ENCODE assay signal across 19 cellular contexts in the genomic region with DNA sequence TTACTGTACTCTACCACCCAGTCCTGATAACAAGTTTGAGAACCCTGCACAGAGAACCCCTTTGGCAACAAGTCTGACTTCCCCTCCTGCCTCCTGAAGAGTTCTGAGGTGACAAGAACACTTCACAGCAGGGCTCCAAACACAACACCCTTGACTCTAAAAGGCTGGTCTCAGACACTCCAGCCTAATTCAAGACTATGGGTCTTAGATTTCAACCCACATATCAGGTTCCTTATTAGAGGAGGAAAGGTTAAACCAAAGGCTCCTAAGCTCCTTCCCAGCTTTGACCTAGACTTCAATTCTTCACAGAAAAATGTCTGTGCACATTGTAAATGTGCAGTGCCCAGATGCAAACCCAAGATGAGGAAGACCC.
"Had no signal": no experiment of that assay in that cellular context is flagged by ENCODE, and none has a peak within 500 bp of the region (broad histone marks: within the 10 kb centered on the region; RNA-seq: fewer than 3 reads in every experiment).

No MANE protein-coding gene starts in this region.

- H3K9me3 Mint-ChIP-seq: activated CD4-positive, alpha-beta memory T cell treated with anti-CD3 and anti-CD28 coated beads for 36 hours; activated naive CD8-positive, alpha-beta T cell treated with anti-CD3 and anti-CD28 coated beads, Interleukin-2, amount 10 ng/mL, durations not matched to agents 7 days and 5 days; activated T-helper 1 cell treated with anti-CD3 and anti-CD28 coated beads, Interleukin-12 subunit alpha, Interleukin-12 subunit beta, Interleukin-2, Interleukin-4 antibody, amounts not matched to agents 30 ng/mL and 10 ng/mL and 1 ng/mL, durations not matched to agents 14 hours and 24 hours and 36 hours; effector memory CD8-positive, alpha-beta T cell; stimulated activated naive CD8-positive, alpha-beta T cell treated with anti-CD3 and anti-CD28 coated beads, Interleukin-15, Interleukin-2, amounts not matched to agents 100 ng/mL and 50 ng/mL, for 24 hours; T-helper 2 cell treated with Interferon-gamma antibody and Interleukin-4, amounts not matched to agents 5 μg/mL and 100 μg/mL, for 36 hours; WTC11 had no signal

- H3K27me3 ChIP-seq: esophagus squamous epithelium, suprapubic skin, transverse colon had no signal

- H3K9me3 ChIP-seq: esophagus squamous epithelium, lower lobe of right lung, suprapubic skin, transverse colon had no signal

- H3K27ac Mint-ChIP-seq: activated CD4-positive, alpha-beta memory T cell treated with anti-CD3 and anti-CD28 coated beads for 36 hours; activated naive CD8-positive, alpha-beta T cell treated with anti-CD3 and anti-CD28 coated beads, Interleukin-2, amount 10 ng/mL, durations not matched to agents 7 days and 5 days; activated T-helper 1 cell treated with anti-CD3 and anti-CD28 coated beads, Interleukin-12 subunit alpha, Interleukin-12 subunit beta, Interleukin-2, Interleukin-4 antibody, amounts not matched to agents 30 ng/mL and 10 ng/mL and 1 ng/mL, durations not matched to agents 14 hours and 24 hours and 36 hours; effector memory CD8-positive, alpha-beta T cell; nephron; progenitor cell of endocrine pancreas; stimulated activated naive CD8-positive, alpha-beta T cell treated with anti-CD3 and anti-CD28 coated beads, Interleukin-15, Interleukin-2, amounts not matched to agents 100 ng/mL and 50 ng/mL, for 24 hours; T-helper 2 cell treated with Interferon-gamma antibody and Interleukin-4, amounts not matched to agents 5 μg/mL and 100 μg/mL, for 36 hours; WTC11 had no signal

- H3K36me3 Mint-ChIP-seq: WTC11 had no signal

- H3K36me3 ChIP-seq: suprapubic skin, transverse colon had no signal

- H3K27me3 Mint-ChIP-seq: activated CD4-positive, alpha-beta memory T cell treated with anti-CD3 and anti-CD28 coated beads for 36 hours; activated naive CD8-positive, alpha-beta T cell treated with anti-CD3 and anti-CD28 coated beads, Interleukin-2, amount 10 ng/mL, durations not matched to agents 7 days and 5 days; effector memory CD8-positive, alpha-beta T cell; progenitor cell of endocrine pancreas; stimulated activated naive CD8-positive, alpha-beta T cell treated with anti-CD3 and anti-CD28 coated beads, Interleukin-15, Interleukin-2, amounts not matched to agents 100 ng/mL and 50 ng/mL, for 24 hours had no signal

- H3K27ac ChIP-seq: esophagus squamous epithelium, lower lobe of right lung, suprapubic skin, transverse colon had no signal

- H3K4me3 Mint-ChIP-seq: activated CD4-positive, alpha-beta memory T cell treated with anti-CD3 and anti-CD28 coated beads for 36 hours; activated naive CD8-positive, alpha-beta T cell treated with anti-CD3 and anti-CD28 coated beads, Interleukin-2, amount 10 ng/mL, durations not matched to agents 7 days and 5 days; activated T-helper 1 cell treated with anti-CD3 and anti-CD28 coated beads, Interleukin-12 subunit alpha, Interleukin-12 subunit beta, Interleukin-2, Interleukin-4 antibody, amounts not matched to agents 30 ng/mL and 10 ng/mL and 1 ng/mL, durations not matched to agents 14 hours and 24 hours and 36 hours; effector memory CD8-positive, alpha-beta T cell; nephron; stimulated activated naive CD8-positive, alpha-beta T cell treated with anti-CD3 and anti-CD28 coated beads, Interleukin-15, Interleukin-2, amounts not matched to agents 100 ng/mL and 50 ng/mL, for 24 hours; T-helper 2 cell treated with Interferon-gamma antibody and Interleukin-4, amounts not matched to agents 5 μg/mL and 100 μg/mL, for 36 hours; WTC11 had no signal

- DNase-seq: activated CD4-positive, alpha-beta memory T cell treated with anti-CD3 and anti-CD28 coated beads for 36 hours; activated CD4-positive, alpha-beta T cell treated with anti-CD3 and anti-CD28 coated beads for 4 hours; activated naive CD8-positive, alpha-beta T cell treated with anti-CD3 and anti-CD28 coated beads, Interleukin-2, amount 10 ng/mL, durations not matched to agents 7 days and 5 days; activated T-cell treated with anti-CD3 and anti-CD28 coated beads for 4 hours; amygdala; dermis blood vessel endothelial cell; effector memory CD8-positive, alpha-beta T cell; esophagus squamous epithelium; left cardiac atrium; lower lobe of right lung; stimulated activated CD4-positive, alpha-beta T cell treated with anti-CD3 and anti-CD28 coated beads, Interleukin-12 subunit alpha, Interleukin-12 subunit beta, amount 100 ng/mL, for 4 hours; transverse colon had no signal

- H3K4me1 Mint-ChIP-seq: nephron had no signal

- ATAC-seq: effector memory CD8-positive, alpha-beta T cell; left cardiac atrium; WTC11 had no signal

- H3K4me3 ChIP-seq: esophagus squamous epithelium, lower lobe of right lung, suprapubic skin, transverse colon had no signal
